ENCODE assay signal across 17 cellular contexts in the genomic region with DNA sequence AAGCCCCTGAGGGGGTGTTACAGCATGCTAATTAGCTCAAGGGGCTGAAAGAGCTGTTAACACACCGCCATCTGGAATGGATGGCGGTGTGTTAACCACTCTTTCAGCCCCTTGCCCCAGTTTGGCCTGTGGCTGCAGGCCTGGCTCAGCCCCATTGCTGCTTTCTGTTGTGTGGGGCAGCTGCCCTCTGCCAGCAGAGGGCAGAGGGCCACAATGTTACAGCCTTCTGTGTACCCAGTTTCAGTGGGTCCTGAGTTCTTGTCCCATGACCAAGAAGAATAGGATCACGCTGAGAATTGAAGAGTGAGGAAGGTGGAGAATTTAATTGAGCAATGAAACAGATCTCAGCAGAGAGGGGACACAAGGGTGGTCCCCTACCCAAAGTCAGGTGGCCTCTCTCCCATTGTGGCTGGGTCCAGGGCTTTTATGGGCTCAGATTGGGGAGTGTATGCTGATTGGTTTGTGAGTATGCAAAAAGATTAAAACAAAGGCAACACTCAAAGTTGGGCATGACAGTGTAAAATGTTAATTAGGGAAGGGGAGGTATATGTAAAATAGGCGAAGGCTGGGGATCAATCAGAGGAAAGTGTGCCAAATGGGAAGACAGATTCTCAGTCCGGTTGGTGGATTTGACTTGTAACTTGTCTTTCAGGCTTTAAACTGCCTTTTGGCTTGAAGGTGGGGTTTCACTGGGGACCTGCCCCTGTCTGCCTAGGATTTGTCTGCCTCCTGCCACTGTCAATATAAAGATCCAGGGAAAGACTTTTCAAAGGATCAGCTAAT.
"Had no signal": no experiment of that assay in that cellular context is flagged by ENCODE, and none has a peak within 500 bp of the region (broad histone marks: within the 10 kb centered on the region; RNA-seq: fewer than 3 reads in every experiment).

No MANE protein-coding gene starts in this region.

- FAIRE-seq: colon, kidney had no signal

- DNase-seq: activated CD4-positive, alpha-beta T cell treated with anti-CD3 and anti-CD28 coated beads for 48 hours; activated CD4-positive, CD25-positive, alpha-beta regulatory T cell; activated CD8-positive, alpha-beta T cell treated with anti-CD3 and anti-CD28 coated beads for 36 hours; activated naive CD4-positive, alpha-beta T cell treated with anti-CD3 and anti-CD28 coated beads for 36 hours; activated T-cell treated with anti-CD3 and anti-CD28 coated beads, Interleukin-2, amount 50 U/mL, for 24 hours; aorta; brain microvascular endothelial cell; central memory CD4-positive, alpha-beta T cell; dorsolateral prefrontal cortex; foreskin melanocyte; kidney; ovary; spleen; stimulated activated naive CD4-positive, alpha-beta T cell; thyroid gland had no signal

- H3K27ac ChIP-seq: brain microvascular endothelial cell, dorsolateral prefrontal cortex, ovary, spleen, thyroid gland had no signal

- H3K4me3 ChIP-seq: dorsolateral prefrontal cortex, ovary, spleen, thyroid gland had no signal

- H3K9me3 ChIP-seq: thyroid gland had no signal

- H3K36me3 ChIP-seq: brain microvascular endothelial cell, ovary, thyroid gland had no signal

- H3K4me1 ChIP-seq: spleen, thyroid gland had no signal

- H3K27me3 ChIP-seq: brain microvascular endothelial cell, dorsolateral prefrontal cortex, ovary, spleen, thyroid gland had no signal

- ATAC-seq: activated CD8-positive, alpha-beta T cell treated with anti-CD3 and anti-CD28 coated beads for 36 hours; left lobe of liver had no signal
